ENCODE assay signal across 8 cellular contexts in the genomic region with DNA sequence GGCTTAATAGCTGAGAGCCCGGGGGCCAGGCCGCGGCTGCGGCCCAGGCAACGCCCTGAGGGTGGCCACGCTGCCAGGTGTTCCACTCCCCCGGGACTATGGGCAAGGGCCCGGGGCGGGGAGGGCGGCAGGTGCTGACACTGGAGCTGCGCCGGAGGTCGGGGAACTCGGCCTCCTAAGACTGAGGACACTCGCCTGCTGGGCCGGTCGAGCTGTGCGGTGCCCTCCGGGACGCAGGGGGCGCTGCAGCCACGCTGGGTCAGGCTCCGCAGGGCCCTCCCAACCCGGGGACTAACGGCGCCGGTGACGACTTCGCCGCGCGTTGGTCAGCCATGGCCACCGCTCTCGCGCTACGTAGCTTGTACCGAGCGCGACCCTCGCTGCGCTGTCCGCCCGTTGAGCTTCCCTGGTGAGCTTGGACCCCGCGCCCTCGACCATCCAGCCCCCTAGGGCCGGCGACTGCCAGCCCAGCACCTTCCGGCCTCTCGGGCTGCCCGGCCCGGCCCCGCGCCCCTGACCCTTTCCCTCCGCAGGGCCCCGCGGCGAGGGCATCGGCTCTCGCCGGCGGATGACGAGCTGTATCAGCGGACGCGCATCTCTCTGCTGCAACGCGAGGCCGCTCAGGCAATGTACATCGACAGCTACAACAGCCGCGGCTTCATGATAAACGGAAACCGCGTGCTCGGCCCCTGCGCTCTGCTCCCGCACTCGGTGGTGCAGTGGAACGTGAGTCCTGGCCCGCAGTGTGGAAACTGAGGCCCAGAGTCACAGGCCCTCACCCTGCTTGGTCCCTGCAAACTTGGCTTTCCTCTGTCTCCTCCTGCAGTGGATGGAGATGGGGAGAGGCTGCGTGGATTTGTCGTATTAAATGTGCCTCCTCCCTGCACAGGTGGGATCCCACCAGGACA. TPM values are rescaled to one million over a fixed set of nuclear protein-coding genes. Genes with fewer than 3 reads are reported as not detected.
DNase-seq lines count a peak whose midpoint lies in the region; ATAC-seq and TF ChIP-seq lines count a peak whose summit lies in the region.

Gene NDUFAF3, plus strand, starts transcription at position 309 of the 908 bp plus-strand sequence. Its CDS starts 24 bp downstream, at position 333.

- H3K9me3 ChIP-seq in right lobe of liver = no peaks in the 10 kb centered on the region

- peak within 1 kb of the TSS; percentile 88 to 100 (median 99) for H3K27ac ChIP-seq in right lobe of liver

- peak; percentile 91 for DNase-seq in CD14-positive monocyte (ENCODE audit: low spot score)
- peak; percentile 41 for DNase-seq in GM19240 (ENCODE audit: insufficient read length, low spot score)
- DNase-seq in NCI-H526 treated with DMSO at 0.1 percent for 48 hours (lab: John Stamatoyannopoulos, UW) = peak; percentile 97
- peak; percentile 88 to 92 for DNase-seq in activated CD4-positive, alpha-beta T cell treated with anti-CD3 and anti-CD28 coated beads, Interleukin-2, amount 50 U/mL, for 24 hours (ENCODE audit: low read depth in 1 of 2, low spot score in 1 of 2)
- DNase-seq in dermis blood vessel endothelial cell = peak; percentile 97
- DNase-seq in right lobe of liver = peak; percentile 92 to 95 (median 94)
- DNase-seq in stimulated activated CD4-positive, alpha-beta T cell treated with anti-CD3 and anti-CD28 coated beads, Interleukin-4, amount 100 ng/mL, for 4 hours = peak; percentile 86 to 92

- TF ChIP-seq CTCF in CD14-positive monocyte (IDR thresholded peaks at IDR 0.05) = peak; percentile 100
- TF ChIP-seq CTCF in right lobe of liver (IDR thresholded peaks at IDR 0.05) = peak; percentile 98 to 100 (median 99)

- peaks cover 0 to 32% (median 14%) of the 10 kb centered on the region in 4 donors for H3K36me3 ChIP-seq in right lobe of liver

- peaks cover 34% of the 10 kb centered on the region for H3K4me1 Mint-ChIP-seq in CD14-positive monocyte

- H3K4me3 Mint-ChIP-seq in CD14-positive monocyte = peak within 1 kb of the TSS; percentile 90 to 92

- under 1% methylated on average over 34 of the region's 83 CpGs for WGBS in right lobe of liver (ENCODE audit: insufficient coverage, low coverage, low lambda C conversion rate, missing lambda C conversion rate)

- ATAC-seq in HG03457 (IDR thresholded peaks at IDR 0.05; ENCODE audit: unreplicated experiment) (peak; percentile 40), right lobe of liver (peak; percentile 74 to 87 (median 82))

- peaks cover 33 to 34% of the 10 kb centered on the region in 2 donors for H3K36me3 Mint-ChIP-seq in CD14-positive monocyte

- no peaks in the 10 kb centered on the region for H3K9me3 Mint-ChIP-seq in CD14-positive monocyte

- peak within 1 kb of the TSS; percentile 96 to 99 (median 98) for H3K27ac Mint-ChIP-seq in CD14-positive monocyte

- peaks cover 0 to 31% (median 11%) of the 10 kb centered on the region in 4 donors for H3K4me1 ChIP-seq in right lobe of liver

- intact Hi-C loops in CD14-positive monocyte (cut with micrococcal nuclease) = loop anchor here (1.0 to 5.0 kb wide), 3 partner anchors 7 to 70 kb away; partner anchors contain the start of genes QRICH1 (in 2 of the 2) and IMPDH2 (in 1 of the 2)
- intact Hi-C loops in right lobe of liver (cut with DNase I) = no loop called here

- no peaks in the 10 kb centered on the region for H3K27me3 ChIP-seq in right lobe of liver

- H3K4me3 ChIP-seq in right lobe of liver = peak within 1 kb of the TSS; percentile 92 to 99 (median 97)

- H3K27me3 Mint-ChIP-seq in CD14-positive monocyte (ENCODE audit: low read depth in 3 of 3) = peaks cover 0 to 2% (median 0%) of the 10 kb centered on the region in 3 donors

- peak; percentile 71 for TF ChIP-seq POLR2A in right lobe of liver (IDR thresholded peaks at IDR 0.05)

RNA-seq across cellular contexts. Expression of gene NDUFAF3, which starts in this region (rescaled TPM):
- 10 to 100 TPM; 88.8 to 93.4 TPM for polyA plus RNA-seq in CD14-positive monocyte
- total RNA-seq in dermis blood vessel endothelial cell (66.4 and 74.0 TPM in 2 replicates), right lobe of liver (100 to 1,000 TPM in 1 of 6 experiments, 10 to 100 TPM in 5; 39.2 to 100 (median 44.8) TPM)

Comparison
In these comparisons a context has a peak if more than half of its experiments do, and no peak if none do; other contexts are left out.
1. Peak in every context shown above with its lines: DNase-seq, ATAC-seq, H3K4me3 ChIP-seq and H3K27ac ChIP-seq.
2. DNase-seq: peak in every context shown above with its lines; median percentile 97 in NCI-H526 treated with DMSO at 0.1 percent for 48 hours; 97 in dermis blood vessel endothelial cell; 94 in right lobe of liver; 91 in CD14-positive monocyte; 90 in activated CD4-positive, alpha-beta T cell treated with anti-CD3 and anti-CD28 coated beads, Interleukin-2, amount 50 U/mL, for 24 hours; 89 in stimulated activated CD4-positive, alpha-beta T cell treated with anti-CD3 and anti-CD28 coated beads, Interleukin-4, amount 100 ng/mL, for 4 hours; 41 in GM19240.
3. intact Hi-C loops: an anchor here in CD14-positive monocyte (1.0 to 5.0 kb wide); none called in right lobe of liver.